In genomic region chr22:35301370-35301874, GRCh38 we compare ENCODE assay signal across 8 cellular contexts. TPM values are rescaled to one million over a fixed set of nuclear protein-coding genes. Genes with fewer than 3 reads are reported as not detected.
DNase-seq lines count a peak whose midpoint lies in the region; ATAC-seq and TF ChIP-seq lines count a peak whose summit lies in the region.

No MANE protein-coding gene starts in this region.

- intact Hi-C loops in right lobe of liver (cut with DNase I) = no loop called here

- peak; percentile 98 for DNase-seq in AG09319 (ENCODE audit: extremely low read depth, low read depth)
- DNase-seq in amniotic stem cell (lab: John Stamatoyannopoulos, UW) = peak; percentile 90
- peak; percentile 71 to 85 (median 80) for DNase-seq in right lobe of liver
- DNase-seq in ecto neural progenitor cell (ENCODE audit: low spot score) = no peak

- peak overlapping the region; percentile 73 to 89 (median 79) for H3K4me3 Mint-ChIP-seq in IgD-negative memory B cell

- H3K27ac Mint-ChIP-seq in IgD-negative memory B cell = peak overlapping the region in 1 of 3 donors; percentile 89

- peaks cover 7 to 14% (median 12%) of the 10 kb centered on the region in 3 donors for H3K4me1 Mint-ChIP-seq in IgD-negative memory B cell

- H3K4me1 ChIP-seq in right lobe of liver = peaks cover 0 to 25% (median 9%) of the 10 kb centered on the region in 4 donors

- peak overlapping the region; percentile 92 to 99 (median 99) for H3K27ac ChIP-seq in right lobe of liver

- peak; percentile 3 to 54 (median 31) for ATAC-seq in right lobe of liver
- ATAC-seq in GM19324 (IDR thresholded peaks at IDR 0.05; ENCODE audit: low FRiP score, unreplicated experiment) = no peak
- ATAC-seq in GM18502 (IDR thresholded peaks at IDR 0.05; ENCODE audit: poor library complexity, unreplicated experiment) = no peak
- ATAC-seq in HG02610 (IDR thresholded peaks at IDR 0.05; ENCODE audit: unreplicated experiment) = no peak

- no peaks in the 10 kb centered on the region for H3K36me3 ChIP-seq in right lobe of liver

- H3K9me3 ChIP-seq in right lobe of liver = no peaks in the 10 kb centered on the region

- no peaks in the 10 kb centered on the region for H3K9me3 Mint-ChIP-seq in IgD-negative memory B cell

- TF ChIP-seq CTCF in AG09319 (IDR thresholded peaks at IDR 0.05; ENCODE audit: low read depth, low read length) (no peak), right lobe of liver (IDR thresholded peaks at IDR 0.05) (no peak)

- H3K27me3 Mint-ChIP-seq in IgD-negative memory B cell = no peaks in the 10 kb centered on the region

- H3K36me3 Mint-ChIP-seq in IgD-negative memory B cell = no peaks in the 10 kb centered on the region

- TF ChIP-seq POLR2A in right lobe of liver (IDR thresholded peaks at IDR 0.05) = peak; percentile 44

- WGBS in right lobe of liver (ENCODE audit: insufficient coverage, low coverage, low lambda C conversion rate, missing lambda C conversion rate) = 19% methylated on average over 15 of the region's 17 CpGs

- H3K4me3 ChIP-seq in right lobe of liver = peak overlapping the region; percentile 67 to 99 (median 98)

- no peaks in the 10 kb centered on the region for H3K27me3 ChIP-seq in right lobe of liver

RNA-seq across cellular contexts. Expression of gene TOM1, which starts 1.7 kb away (rescaled TPM):
- 23.1 TPM for polyA plus RNA-seq in IgD-negative memory B cell
- 100 to 1,000 TPM in 2 of 6 experiments, 10 to 100 TPM in 4; 45.0 to 124 (median 54.0) TPM for total RNA-seq in right lobe of liver

RNA-seq across cellular contexts. Expression of gene HMGXB4, which starts 44.1 kb away (rescaled TPM):
- polyA plus RNA-seq in IgD-negative memory B cell = 9.1 TPM
- total RNA-seq in right lobe of liver = 1 to 10 TPM; 4.6 to 8.2 (median 5.7) TPM

Comparison
In these comparisons a context has a peak if more than half of its experiments do, and no peak if none do; other contexts are left out.
1. ATAC-seq: peak in right lobe of liver (4 of 4); none in GM19324 (single experiment), GM18502 (single experiment) and HG02610 (single experiment).